8 cellular contexts compared by ENCODE assay signal in the genomic region with DNA sequence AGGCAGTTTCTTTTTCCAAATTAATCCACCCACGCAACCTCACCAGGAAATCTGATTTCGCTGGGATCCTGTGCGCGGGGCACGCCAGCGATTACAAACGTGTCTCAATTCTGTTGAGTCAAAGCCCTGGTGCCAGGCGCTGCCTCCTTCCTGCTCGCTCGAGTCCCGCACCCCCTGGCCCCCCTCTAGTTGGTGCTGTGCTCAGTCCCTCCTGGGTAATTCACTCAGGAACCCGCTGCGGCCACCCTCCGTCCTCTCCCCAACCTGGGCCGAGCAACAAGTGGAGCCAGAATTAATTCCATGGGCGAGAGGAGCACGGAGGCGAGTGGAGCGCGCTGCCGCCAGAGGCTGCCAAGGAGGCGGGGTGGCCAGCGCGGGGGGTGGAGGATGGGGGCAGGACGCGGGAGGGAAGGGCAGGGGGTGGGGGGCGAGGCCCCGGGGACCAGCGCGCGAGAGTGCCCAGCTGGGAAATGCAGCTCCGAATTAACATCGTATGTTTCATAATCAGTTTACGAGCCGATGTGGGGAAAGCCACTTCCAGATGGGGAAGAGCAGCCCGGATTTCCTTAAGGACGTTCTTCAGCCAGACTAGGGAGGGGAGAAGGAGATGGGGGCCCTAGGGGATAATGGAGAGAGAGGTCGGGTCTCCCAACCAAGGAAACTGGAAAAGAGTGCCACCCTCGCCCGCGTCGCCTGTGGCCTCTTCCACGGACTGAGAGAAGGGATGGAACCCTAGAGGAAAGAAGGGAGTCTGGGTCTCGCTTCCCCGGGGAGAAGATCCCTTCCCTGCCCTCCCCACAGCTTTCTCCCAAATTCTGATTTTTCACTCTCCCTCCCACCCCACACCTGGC. TPM values are rescaled to one million over a fixed set of nuclear protein-coding genes. Genes with fewer than 3 reads are reported as not detected.
DNase-seq lines count a peak whose midpoint lies in the region; ATAC-seq, FAIRE-seq and TF ChIP-seq lines count a peak whose summit lies in the region.

No MANE protein-coding gene starts in this region.

- no peaks in the 10 kb centered on the region for H3K27me3 Mint-ChIP-seq in astrocyte (ENCODE audit: low read depth, unreplicated experiment)

- H3K4me1 ChIP-seq in GM23248 (ENCODE audit: insufficient read depth): peaks cover 39% of the 10 kb centered on the region
- H3K4me1 ChIP-seq in astrocyte (ENCODE audit: insufficient read depth, low read length): peaks cover 48% of the 10 kb centered on the region
- no peaks in the 10 kb centered on the region for H3K4me1 ChIP-seq in hepatocyte (ENCODE audit: insufficient read depth)
- peaks cover 0 to 22% of the 10 kb centered on the region in 2 donors for H3K4me1 ChIP-seq in gastrocnemius medialis

- H2AFZ ChIP-seq in GM23248: 0 out of 2 replicates have a peak overlapping the region, but pooled peaks have one; percentile 5
- no peak overlapping the region for H2AFZ ChIP-seq in astrocyte (ENCODE audit: low read depth, low read length)
- H2AFZ ChIP-seq in hepatocyte: no peak overlapping the region

- H3K27me3 ChIP-seq in GM23248 (replicated peaks; ENCODE audit: insufficient read depth) (no peaks in the 10 kb centered on the region), astrocyte (ENCODE audit: insufficient read depth, low read length) (no peaks in the 10 kb centered on the region), hepatocyte (no peaks in the 10 kb centered on the region), gastrocnemius medialis (peaks cover 4 to 20% (median 6%) of the 10 kb centered on the region in 3 donors)

- intact Hi-C loops in gastrocnemius medialis (cut with DNase I; ENCODE audit: low total_unique reads): no loop called here

- H3K4me3 Mint-ChIP-seq in astrocyte (ENCODE audit: unreplicated experiment): peak overlapping the region; percentile 87

- H3F3A ChIP-seq in GM23248 (ENCODE audit: insufficient read depth): peaks cover 64% of the 10 kb centered on the region

- WGBS in GM23248 (ENCODE audit: low coverage in 1 of 2, low lambda C conversion rate in 2 of 2, missing lambda C conversion rate in 2 of 2), 2 experiments: 3 to 5% methylated on average over 34 to 45 of the region's 45 CpGs
- 4% methylated on average over 32 of the region's 45 CpGs for WGBS in hepatocyte (ENCODE audit: low lambda C conversion rate, missing lambda C conversion rate)

- DNase-seq in GM23248: peak; percentile 91
- DNase-seq in astrocyte (ENCODE audit: low read depth): peak; percentile 73
- DNase-seq in hepatocyte (ENCODE audit: low spot score): peak; percentile 69
- DNase-seq in gastrocnemius medialis: no peak
- DNase-seq in mucosa of gallbladder (ENCODE audit: low spot score): no peak
- DNase-seq in NCI-H345 (lab: John Stamatoyannopoulos, UW): no peak

- H3K36me3 ChIP-seq in GM23248 (ENCODE audit: low read depth): peaks cover 30% of the 10 kb centered on the region
- peaks cover 27% of the 10 kb centered on the region for H3K36me3 ChIP-seq in astrocyte (ENCODE audit: insufficient read depth, low read length)
- H3K36me3 ChIP-seq in hepatocyte (replicated peaks; ENCODE audit: insufficient read depth, low read depth): no peaks in the 10 kb centered on the region
- no peaks in the 10 kb centered on the region for H3K36me3 ChIP-seq in gastrocnemius medialis

- H3K9me2 ChIP-seq in GM23248 (ENCODE audit: insufficient read depth) (no peaks in the 10 kb centered on the region), hepatocyte (replicated peaks; ENCODE audit: insufficient read depth) (no peaks in the 10 kb centered on the region)

- no peaks in the 10 kb centered on the region for H3K9me3 Mint-ChIP-seq in astrocyte (ENCODE audit: unreplicated experiment)

- H3K9me3 ChIP-seq in GM23248 (ENCODE audit: low read depth): no peaks in the 10 kb centered on the region
- no peaks in the 10 kb centered on the region for H3K9me3 ChIP-seq in astrocyte (ENCODE audit: insufficient read depth, low read depth, low read length)
- H3K9me3 ChIP-seq in hepatocyte (ENCODE audit: low read depth): no peaks in the 10 kb centered on the region
- no peaks in the 10 kb centered on the region for H3K9me3 ChIP-seq in gastrocnemius medialis

- ATAC-seq in gastrocnemius medialis (no peak), GM18519 (IDR thresholded peaks at IDR 0.05; ENCODE audit: low FRiP score, unreplicated experiment) (no peak), HG03025 (IDR thresholded peaks at IDR 0.05; ENCODE audit: low FRiP score, unreplicated experiment) (no peak)

- H3K36me3 Mint-ChIP-seq in astrocyte (ENCODE audit: low read depth, unreplicated experiment): peaks cover 12% of the 10 kb centered on the region

- H4K20me1 ChIP-seq in GM23248 (ENCODE audit: insufficient read depth): no peaks in the 10 kb centered on the region
- peaks cover 6% of the 10 kb centered on the region for H4K20me1 ChIP-seq in astrocyte (ENCODE audit: insufficient read depth, low read length)
- no peaks in the 10 kb centered on the region for H4K20me1 ChIP-seq in hepatocyte (ENCODE audit: insufficient read depth, poor library complexity, severe bottlenecking)

- H3K27ac Mint-ChIP-seq in astrocyte (ENCODE audit: unreplicated experiment): peak overlapping the region; percentile 60

- H3K4me3 ChIP-seq in GM23248: peak overlapping the region; percentile 97
- peak overlapping the region; percentile 95 for H3K4me3 ChIP-seq in astrocyte (ENCODE audit: insufficient read depth, low read depth, low read length)
- peak overlapping the region; percentile 14 for H3K4me3 ChIP-seq in hepatocyte
- peak overlapping the region; percentile 53 to 59 (median 54) for H3K4me3 ChIP-seq in gastrocnemius medialis

- H3K27ac ChIP-seq in GM23248: peak overlapping the region; percentile 73
- peak overlapping the region; percentile 97 for H3K27ac ChIP-seq in astrocyte (ENCODE audit: low read depth, low read length)
- H3K27ac ChIP-seq in hepatocyte: peak overlapping the region; percentile 98
- peak overlapping the region in 3 of 4 donors; percentile 16 to 52 (median 25) for H3K27ac ChIP-seq in gastrocnemius medialis

- peak overlapping the region; percentile 75 for H3K4me2 ChIP-seq in GM23248 (ENCODE audit: unreplicated experiment)
- peak overlapping the region; percentile 97 for H3K4me2 ChIP-seq in astrocyte (ENCODE audit: low read length)
- peak overlapping the region; percentile 85 for H3K4me2 ChIP-seq in hepatocyte

- no peak for FAIRE-seq in astrocyte (lab: Jason Lieb, UNC)

- peak overlapping the region; percentile 78 for H3K9ac ChIP-seq in GM23248
- H3K9ac ChIP-seq in astrocyte (ENCODE audit: low read length): peak overlapping the region; percentile 99

- H3K79me2 ChIP-seq in GM23248 (ENCODE audit: insufficient read depth): peaks cover 98% of the 10 kb centered on the region
- H3K79me2 ChIP-seq in astrocyte (ENCODE audit: insufficient read depth, low read length): peaks cover 99% of the 10 kb centered on the region
- H3K79me2 ChIP-seq in hepatocyte: peaks cover 91% of the 10 kb centered on the region

- no peak for TF ChIP-seq POLR2A in gastrocnemius medialis (IDR thresholded peaks at IDR 0.05)

- no peak for TF ChIP-seq CTCF in astrocyte (IDR thresholded peaks at IDR 0.05; ENCODE audit: insufficient read depth, low read depth, low read length)
- no peak for TF ChIP-seq CTCF in hepatocyte (IDR thresholded peaks at IDR 0.05; ENCODE audit: poor library complexity)
- no peak for TF ChIP-seq CTCF in gastrocnemius medialis (IDR thresholded peaks at IDR 0.05 in 4 of 5, conservative IDR thresholded peaks at IDR 0.05 in 1 of 5)

- in situ Hi-C loops in GM23248 (cut with MboI) (loop anchor here (10.0 to 25.0 kb wide), 3 partner anchors 316 to 1044 kb away; no protein-coding TSS in a partner anchor), gastrocnemius medialis (cut with MboI; ENCODE audit: low sequenced_read_pairs in 4 of 4) (loop anchor here (10.0 to 25.0 kb wide), 6 partner anchors 256 to 1006 kb away; no protein-coding TSS in a partner anchor)

- peaks cover 28% of the 10 kb centered on the region for H3K4me1 Mint-ChIP-seq in astrocyte (ENCODE audit: low read depth, unreplicated experiment)

RNA-seq across cellular contexts. Expression of gene WNT5A, which starts 5.8 kb away (rescaled TPM):
- total RNA-seq in GM23248 (2014; rRNA removed; shearing (Covaris generic)): 281 and 298 TPM in 2 replicates
- polyA plus RNA-seq in GM23248 (2016; fragmentation: Nextera tagmentation; extraction: Ambion mirVana) (74.0 and 76.1 TPM in 2 replicates), hepatocyte (24.3 and 31.6 TPM in 2 replicates)
- total RNA-seq in astrocyte (45.8 and 66.2 TPM in 2 replicates), hepatocyte (96.0 and 129 TPM in 2 replicates), gastrocnemius medialis (1 to 10 TPM; 1.6 to 2.9 (median 1.9) TPM), mucosa of gallbladder (13.7 TPM)

Comparison
In these comparisons a context has a peak if more than half of its experiments do, and no peak if none do; other contexts are left out.
1. DNase-seq: peak in GM23248 (single experiment), astrocyte (single experiment) and hepatocyte (single experiment); none in gastrocnemius medialis (0 of 2), mucosa of gallbladder (single experiment) and NCI-H345 (single experiment).
2. H3K27ac ChIP-seq: peak in every context shown above with its lines; median percentile 98 in hepatocyte; 97 in astrocyte; 73 in GM23248; 25 in gastrocnemius medialis.
3. H3K4me3 ChIP-seq: peak in every context shown above with its lines; median percentile 97 in GM23248; 95 in astrocyte; 54 in gastrocnemius medialis; 14 in hepatocyte.
4. Peak in every context shown above with its lines, with median percentiles within 50 percentile points of each other: H3K4me2 ChIP-seq.